ENCODE assay signal across 11 cellular contexts in the genomic region with DNA sequence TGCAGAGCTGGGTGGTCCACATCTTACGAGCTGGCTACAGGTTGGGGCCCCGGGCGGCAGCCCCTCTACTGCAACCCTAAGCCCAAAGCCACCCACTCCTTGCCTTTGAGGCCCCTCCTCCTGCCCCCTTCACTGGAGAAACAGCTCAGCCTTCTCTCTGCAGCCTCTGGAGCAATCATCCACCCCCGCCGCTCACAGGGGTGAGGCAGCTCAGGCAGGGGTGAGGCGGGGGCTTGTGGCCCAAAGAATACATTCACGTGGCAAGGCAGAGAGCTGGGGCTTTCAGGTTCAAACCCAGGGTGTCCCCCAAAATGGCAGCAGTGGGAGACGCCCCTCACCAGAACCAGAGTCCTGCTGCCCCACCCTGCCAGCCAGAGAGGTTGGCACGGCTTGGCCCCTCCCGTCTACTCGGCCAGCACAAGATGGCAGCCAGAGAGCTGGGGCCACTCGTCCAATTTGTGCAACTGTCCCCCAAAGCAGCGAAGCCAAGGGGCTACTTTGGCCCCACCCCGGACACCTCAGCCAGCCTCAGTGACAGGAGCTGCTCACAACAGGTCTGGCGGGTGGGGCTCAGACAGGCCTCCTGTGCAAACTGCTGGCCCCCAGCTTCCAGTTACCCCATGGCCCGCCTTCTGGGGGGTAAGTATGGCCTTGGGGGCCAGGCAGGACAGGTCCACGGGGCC. TPM values are rescaled to one million over a fixed set of nuclear protein-coding genes. Genes with fewer than 3 reads are reported as not detected.
DNase-seq lines count a peak whose midpoint lies in the region; ATAC-seq and TF ChIP-seq lines count a peak whose summit lies in the region.
"Had no signal": no experiment of that assay in that cellular context is flagged by ENCODE, and none has a peak within 500 bp of the region (broad histone marks: within the 10 kb centered on the region; RNA-seq: fewer than 3 reads in every experiment).

No MANE protein-coding gene starts in this region.

- CTCF ChIA-PET in naive thymus-derived CD4-positive, alpha-beta T cell (lab: Charles Lee), result interaction anchor here (0.8 to 5.8 kb wide), 2 partner anchors 11 to 92 kb away, joined by 6 to 33 read pairs; no protein-coding TSS in a partner anchor

- H3K4me1 Mint-ChIP-seq in naive thymus-derived CD4-positive, alpha-beta T cell, result peaks cover 21 to 50% (median 30%) of the 10 kb centered on the region in 7 donors
- H3K4me1 Mint-ChIP-seq in nephron progenitor cell, result peaks cover 29% of the 10 kb centered on the region

- POLR2A ChIA-PET in naive thymus-derived CD4-positive, alpha-beta T cell (lab: Charles Lee), result interaction anchor here (1.0 to 5.5 kb wide), 10 partner anchors 8 to 116 kb away, joined by 3 to 37 read pairs (median 5); a partner anchor contains a TSS

- peaks cover 0 to 19% (median 0%) of the 10 kb centered on the region in 5 donors for H3K36me3 Mint-ChIP-seq in naive thymus-derived CD4-positive, alpha-beta T cell
- H3K36me3 Mint-ChIP-seq in nephron progenitor cell (ENCODE audit: low read depth), result peaks cover 20% of the 10 kb centered on the region

- no peaks in the 10 kb centered on the region for H3K9me3 ChIP-seq in ascending aorta
- H3K9me3 ChIP-seq in naive thymus-derived CD4-positive, alpha-beta T cell (ENCODE audit: control insufficient read depth in 2 of 3, low read length in 3 of 3), result no peaks in the 10 kb centered on the region

- peaks cover 3 to 12% of the 10 kb centered on the region in 2 donors for H3K4me1 ChIP-seq in ascending aorta
- peaks cover 0 to 22% of the 10 kb centered on the region in 2 donors for H3K4me1 ChIP-seq in naive thymus-derived CD4-positive, alpha-beta T cell (ENCODE audit: control insufficient read depth in 2 of 2, insufficient read depth in 2 of 2, low read length in 2 of 2)

- H3K4me3 ChIP-seq in ascending aorta (no peak overlapping the region), coronary artery (no peak overlapping the region)
- H3K4me3 ChIP-seq in naive thymus-derived CD4-positive, alpha-beta T cell (ENCODE audit: low read length), result no peak overlapping the region

- no peak for TF ChIP-seq CTCF in ascending aorta (IDR thresholded peaks at IDR 0.05)
- TF ChIP-seq CTCF in coronary artery (IDR thresholded peaks at IDR 0.05), result no peak
- no peak for TF ChIP-seq CTCF in nephron progenitor cell (IDR thresholded peaks at IDR 0.05)

- in situ Hi-C loops in KBM-7 (cut with MboI; ENCODE audit: low pct_unique_long_range_greater_than_20kb, low sequenced_read_pairs), result no loop called here

- H3K27ac ChIP-seq in ascending aorta (peak overlapping the region; percentile 47 to 59), coronary artery (peak overlapping the region in 1 of 2 donors; percentile 78)
- peak overlapping the region; percentile 53 for H3K27ac ChIP-seq in naive thymus-derived CD4-positive, alpha-beta T cell (ENCODE audit: low read depth, low read length)

- H3K27ac Mint-ChIP-seq in naive thymus-derived CD4-positive, alpha-beta T cell, result peak overlapping the region in 8 of 9 donors; percentile 12 to 90 (median 70)
- no peak overlapping the region for H3K27ac Mint-ChIP-seq in nephron progenitor cell

- no peaks in the 10 kb centered on the region for H3K27me3 Mint-ChIP-seq in naive thymus-derived CD4-positive, alpha-beta T cell
- no peaks in the 10 kb centered on the region for H3K27me3 Mint-ChIP-seq in nephron progenitor cell (ENCODE audit: low read depth, poor library complexity)
- H3K27me3 Mint-ChIP-seq: brain had no signal

- peaks cover 0 to 1% (median 0%) of the 10 kb centered on the region in 11 donors for H3K9me3 Mint-ChIP-seq in naive thymus-derived CD4-positive, alpha-beta T cell
- H3K9me3 Mint-ChIP-seq in nephron progenitor cell, result no peaks in the 10 kb centered on the region
- H3K9me3 Mint-ChIP-seq: brain had no signal

- peaks cover 70 to 85% of the 10 kb centered on the region in 2 donors for H3K36me3 ChIP-seq in ascending aorta
- peaks cover 0 to 92% (median 8%) of the 10 kb centered on the region in 3 experiments for H3K36me3 ChIP-seq in naive thymus-derived CD4-positive, alpha-beta T cell (ENCODE audit: control insufficient read depth in 2 of 3, insufficient read depth in 3 of 3, low read length in 3 of 3)

- no peak for ATAC-seq in naive thymus-derived CD4-positive, alpha-beta T cell

- peak; percentile 23 for DNase-seq in stimulated activated CD4-positive, alpha-beta T cell treated with anti-CD3 and anti-CD28 coated beads, Interleukin-15, amount 100 ng/mL, for 24 hours
- no peak for DNase-seq in stimulated activated CD4-positive, alpha-beta T cell treated with anti-CD3 and anti-CD28 coated beads, Interleukin-12 subunit alpha, Interleukin-12 subunit beta, amount 100 ng/mL, for 4 hours
- no peak for DNase-seq in ascending aorta (ENCODE audit: low spot score in 2 of 2)
- DNase-seq in naive thymus-derived CD4-positive, alpha-beta T cell, result no peak
- no peak for DNase-seq in KBM-7
- DNase-seq in coronary artery (ENCODE audit: low spot score), result no peak
- DNase-seq in NAMALWA (ENCODE audit: low spot score), result no peak
- DNase-seq in nephron progenitor cell, result no peak
- DNase-seq: C1 segment of cervical spinal cord had no signal

- no peaks in the 10 kb centered on the region for H3K27me3 ChIP-seq in ascending aorta
- no peaks in the 10 kb centered on the region for H3K27me3 ChIP-seq in naive thymus-derived CD4-positive, alpha-beta T cell (ENCODE audit: control insufficient read depth in 2 of 2, insufficient read depth in 2 of 2, low read length in 2 of 2)

- intact Hi-C loops in ascending aorta (cut with DNase I), result no loop called here
- intact Hi-C loops in naive thymus-derived CD4-positive, alpha-beta T cell (cut with micrococcal nuclease), result no loop called here

- peak overlapping the region in 3 of 10 donors; percentile 37 to 61 (median 56) for H3K4me3 Mint-ChIP-seq in naive thymus-derived CD4-positive, alpha-beta T cell
- no peak overlapping the region for H3K4me3 Mint-ChIP-seq in nephron progenitor cell
- H3K4me3 Mint-ChIP-seq: brain had no signal

RNA-seq across cellular contexts. Expression of a gene that starts 7.2 kb away (rescaled TPM):
- 500 TPM for total RNA-seq in ascending aorta
- 100 to 1,000 TPM in 4 of 5 experiments, 10 to 100 TPM in 1; 98.2 to 215 (median 132) TPM for total RNA-seq in naive thymus-derived CD4-positive, alpha-beta T cell
- polyA plus RNA-seq in naive thymus-derived CD4-positive, alpha-beta T cell, result 10 to 100 TPM; 35.8 to 53.2 TPM

RNA-seq across cellular contexts. Expression of a gene that starts 13.3 kb away (rescaled TPM):
- 31.1 TPM for total RNA-seq in ascending aorta
- 100 to 1,000 TPM in 2 of 5 experiments, 10 to 100 TPM in 3; 48.3 to 125 (median 91.4) TPM for total RNA-seq in naive thymus-derived CD4-positive, alpha-beta T cell
- polyA plus RNA-seq in naive thymus-derived CD4-positive, alpha-beta T cell, result 1 to 10 TPM; 1.4 to 2.9 TPM

RNA-seq across cellular contexts. Expression of a gene that starts 24.5 kb away (rescaled TPM):
- total RNA-seq in ascending aorta, result not detected
- not detected for total RNA-seq in naive thymus-derived CD4-positive, alpha-beta T cell
- polyA plus RNA-seq in naive thymus-derived CD4-positive, alpha-beta T cell, result not detected
- total RNA-seq: lung microvascular endothelial cell had no signal

RNA-seq across cellular contexts. Expression of a gene that starts 25.2 kb away (rescaled TPM):
- 44.0 TPM for total RNA-seq in ascending aorta
- 10 to 100 TPM in 4 of 5 experiments, 1 to 10 TPM in 1; 8.9 to 38.2 (median 15.0) TPM for total RNA-seq in naive thymus-derived CD4-positive, alpha-beta T cell
- polyA plus RNA-seq in naive thymus-derived CD4-positive, alpha-beta T cell, result 10 to 100 TPM; 37.3 to 56.4 TPM

RNA-seq across cellular contexts. Expression of a gene that starts 39.4 kb away (rescaled TPM):
- total RNA-seq in ascending aorta, result not detected
- total RNA-seq in naive thymus-derived CD4-positive, alpha-beta T cell, result 10 to 100 TPM in 1 of 5 experiments, 1 to 10 TPM in 4; 1.8 to 14.4 (median 4.0) TPM
- 1 to 10 TPM in 1 of 2 donors, under 1 TPM in 1; 0.55 to 1.3 TPM for polyA plus RNA-seq in naive thymus-derived CD4-positive, alpha-beta T cell
